ENCODE assay signal across 22 cellular contexts in the genomic region with DNA sequence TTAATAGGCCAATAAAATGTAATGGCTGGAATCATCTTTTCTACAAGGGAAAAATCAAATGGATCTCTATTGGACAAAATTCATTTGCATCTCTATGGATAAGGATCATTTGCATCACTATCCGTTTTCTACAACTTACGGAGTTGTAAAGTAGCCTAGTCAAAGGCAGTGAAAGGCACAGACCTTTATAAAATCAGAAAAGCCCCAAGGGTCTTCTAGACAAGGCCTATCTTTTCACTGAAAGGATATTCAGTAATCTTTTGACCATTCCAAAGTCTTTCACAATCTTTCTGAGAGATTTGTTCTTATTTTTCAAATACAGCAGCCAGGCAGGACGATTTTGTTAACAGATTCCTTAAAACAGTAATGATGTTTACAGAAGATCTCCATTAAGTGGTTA.
"Had no signal": no experiment of that assay in that cellular context is flagged by ENCODE, and none has a peak within 500 bp of the region (broad histone marks: within the 10 kb centered on the region; RNA-seq: fewer than 3 reads in every experiment).

No MANE protein-coding gene starts in this region.

- H3K4me1 ChIP-seq: body of pancreas had no signal

- H3K27me3 ChIP-seq: body of pancreas, tibial artery had no signal

- DNase-seq: activated CD4-positive, alpha-beta memory T cell treated with anti-CD3 and anti-CD28 coated beads, Interleukin-2, amount 10 ng/mL, durations not matched to agents 7 days and 5 days; activated CD4-positive, alpha-beta T cell treated with anti-CD3 and anti-CD28 coated beads, Interleukin-2, amount 10 ng/mL, durations not matched to agents 24 days and 14 days; activated effector memory CD4-positive, alpha-beta T cell treated with Interleukin-2 at 50 U/mL for 16 hours; activated naive CD4-positive, alpha-beta T cell treated with anti-CD3 and anti-CD28 coated beads, Interleukin-2, amount 10 ng/mL, durations not matched to agents 7 days and 5 days; activated T-cell treated with anti-CD3 and anti-CD28 coated beads, Interleukin-2, amount 50 U/mL, for 72 hours; anterior cingulate cortex; body of pancreas; caudate nucleus; effector CD4-positive, alpha-beta T cell; foreskin melanocyte; glutamatergic neuron; hypothalamus; islet precursor cell; left colon; naive B cell; stimulated activated CD4-positive, alpha-beta T cell treated with anti-CD3 and anti-CD28 coated beads, Interleukin-1b, Interleukin-23, amount 100 ng/mL, for 48 hours; stimulated activated naive CD8-positive, alpha-beta T cell treated with anti-CD3 and anti-CD28 coated beads, Interleukin-15, amount 100 ng/mL, for 72 hours; tibial artery had no signal

- H3K9me3 ChIP-seq: body of pancreas, tibial artery had no signal

- ATAC-seq: activated CD4-positive, CD25-positive, alpha-beta regulatory T cell treated with anti-CD3 and anti-CD28 coated beads, Interleukin-2, amount 50 U/mL, for 24 hours; activated T-cell treated with anti-CD3 and anti-CD28 coated beads, Interleukin-2, amount 50 U/mL, for 72 hours; body of pancreas; left colon; stimulated activated effector memory CD8-positive, alpha-beta T cell treated with anti-CD3 and anti-CD28 coated beads, Interleukin-12 subunit alpha, Interleukin-12 subunit beta, amount 100 ng/mL, for 72 hours; stimulated activated naive CD8-positive, alpha-beta T cell treated with anti-CD3 and anti-CD28 coated beads, Interleukin-15, amount 100 ng/mL, for 72 hours had no signal

- H3K9me3 Mint-ChIP-seq: activated naive CD4-positive, alpha-beta T cell treated with anti-CD3 and anti-CD28 coated beads, Interleukin-2, amount 10 ng/mL, durations not matched to agents 7 days and 5 days; stimulated activated effector memory CD8-positive, alpha-beta T cell treated with anti-CD3 and anti-CD28 coated beads, Interleukin-12 subunit alpha, Interleukin-12 subunit beta, amount 100 ng/mL, for 72 hours had no signal

- H3K36me3 Mint-ChIP-seq: activated naive CD4-positive, alpha-beta T cell treated with anti-CD3 and anti-CD28 coated beads, Interleukin-2, amount 10 ng/mL, durations not matched to agents 7 days and 5 days; stimulated activated effector memory CD8-positive, alpha-beta T cell treated with anti-CD3 and anti-CD28 coated beads, Interleukin-12 subunit alpha, Interleukin-12 subunit beta, amount 100 ng/mL, for 72 hours had no signal

- H3K36me3 ChIP-seq: tibial artery had no signal

- H3K27me3 Mint-ChIP-seq: activated naive CD4-positive, alpha-beta T cell treated with anti-CD3 and anti-CD28 coated beads, Interleukin-2, amount 10 ng/mL, durations not matched to agents 7 days and 5 days; dendritic cell treated with granulocyte-macrophage colony-stimulating factor and Interleukin-4, amounts not matched to agents 40 ng/mL and 50 ng/mL, for 4 days had no signal

- H3K27ac ChIP-seq: body of pancreas, tibial artery had no signal

- H3K4me1 Mint-ChIP-seq: activated CD4-positive, alpha-beta memory T cell treated with anti-CD3 and anti-CD28 coated beads, Interleukin-2, amount 10 ng/mL, durations not matched to agents 7 days and 5 days; activated CD4-positive, alpha-beta T cell treated with anti-CD3 and anti-CD28 coated beads, Interleukin-2, amount 10 ng/mL, durations not matched to agents 24 days and 14 days; activated naive CD4-positive, alpha-beta T cell treated with anti-CD3 and anti-CD28 coated beads, Interleukin-2, amount 10 ng/mL, durations not matched to agents 7 days and 5 days; naive B cell; stimulated activated effector memory CD8-positive, alpha-beta T cell treated with anti-CD3 and anti-CD28 coated beads, Interleukin-12 subunit alpha, Interleukin-12 subunit beta, amount 100 ng/mL, for 72 hours; stimulated activated naive CD8-positive, alpha-beta T cell treated with anti-CD3 and anti-CD28 coated beads, Interleukin-15, amount 100 ng/mL, for 72 hours had no signal

- H3K4me3 Mint-ChIP-seq: activated CD4-positive, alpha-beta memory T cell treated with anti-CD3 and anti-CD28 coated beads, Interleukin-2, amount 10 ng/mL, durations not matched to agents 7 days and 5 days; activated CD4-positive, alpha-beta T cell treated with anti-CD3 and anti-CD28 coated beads, Interleukin-2, amount 10 ng/mL, durations not matched to agents 24 days and 14 days; activated naive CD4-positive, alpha-beta T cell treated with anti-CD3 and anti-CD28 coated beads, Interleukin-2, amount 10 ng/mL, durations not matched to agents 7 days and 5 days; activated T-cell treated with anti-CD3 and anti-CD28 coated beads, Interleukin-2, amount 50 U/mL, for 72 hours; dendritic cell treated with granulocyte-macrophage colony-stimulating factor and Interleukin-4, amounts not matched to agents 40 ng/mL and 50 ng/mL, for 4 days; naive B cell; stimulated activated effector memory CD8-positive, alpha-beta T cell treated with anti-CD3 and anti-CD28 coated beads, Interleukin-12 subunit alpha, Interleukin-12 subunit beta, amount 100 ng/mL, for 72 hours; stimulated activated naive CD8-positive, alpha-beta T cell treated with anti-CD3 and anti-CD28 coated beads, Interleukin-15, amount 100 ng/mL, for 72 hours had no signal

- H3K27ac Mint-ChIP-seq: activated CD4-positive, alpha-beta memory T cell treated with anti-CD3 and anti-CD28 coated beads, Interleukin-2, amount 10 ng/mL, durations not matched to agents 7 days and 5 days; activated CD4-positive, alpha-beta T cell treated with anti-CD3 and anti-CD28 coated beads, Interleukin-2, amount 10 ng/mL, durations not matched to agents 24 days and 14 days; activated naive CD4-positive, alpha-beta T cell treated with anti-CD3 and anti-CD28 coated beads, Interleukin-2, amount 10 ng/mL, durations not matched to agents 7 days and 5 days; activated T-cell treated with anti-CD3 and anti-CD28 coated beads, Interleukin-2, amount 50 U/mL, for 72 hours; dendritic cell treated with granulocyte-macrophage colony-stimulating factor and Interleukin-4, amounts not matched to agents 40 ng/mL and 50 ng/mL, for 4 days; naive B cell; stimulated activated effector memory CD8-positive, alpha-beta T cell treated with anti-CD3 and anti-CD28 coated beads, Interleukin-12 subunit alpha, Interleukin-12 subunit beta, amount 100 ng/mL, for 72 hours; stimulated activated naive CD8-positive, alpha-beta T cell treated with anti-CD3 and anti-CD28 coated beads, Interleukin-15, amount 100 ng/mL, for 72 hours had no signal

- H3K4me3 ChIP-seq: body of pancreas, lung, tibial artery had no signal
